Comparison of ENCODE assay signal across 21 cellular contexts in the genomic region with DNA sequence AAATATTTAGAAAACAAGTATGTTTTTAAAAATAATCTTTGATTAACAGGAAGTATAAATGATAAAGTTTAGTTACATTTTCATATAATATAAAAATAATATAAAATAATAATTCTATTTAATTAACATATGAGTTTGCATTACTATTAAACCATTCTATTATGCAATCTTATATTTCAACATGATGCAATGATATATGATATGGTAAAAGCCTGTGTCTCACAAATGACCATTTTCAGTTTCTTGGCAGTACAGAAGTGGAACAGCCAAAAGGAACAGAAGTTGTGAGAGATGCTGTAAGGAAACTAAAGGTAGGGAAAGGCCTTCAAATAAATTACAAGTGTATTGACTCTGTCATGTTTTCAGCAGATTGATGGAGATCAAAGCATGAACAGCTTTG.
DNase-seq lines count a peak whose midpoint lies in the region; TF ChIP-seq lines count a peak whose summit lies in the region.
"Had no signal": no experiment of that assay in that cellular context is flagged by ENCODE, and none has a peak within 500 bp of the region (broad histone marks: within the 10 kb centered on the region; RNA-seq: fewer than 3 reads in every experiment).

No MANE protein-coding gene starts in this region.

- no peak overlapping the region for H3K4me3 Mint-ChIP-seq in activated CD4-positive, alpha-beta memory T cell treated with anti-CD3 and anti-CD28 coated beads for 36 hours
- H3K4me3 Mint-ChIP-seq: CD4-positive, alpha-beta T cell had no signal

- no peak overlapping the region for H3K27ac Mint-ChIP-seq in activated CD4-positive, alpha-beta memory T cell treated with anti-CD3 and anti-CD28 coated beads for 36 hours
- H3K27ac Mint-ChIP-seq: CD4-positive, alpha-beta T cell had no signal

- H3K27me3 ChIP-seq in adipocyte (replicated peaks; ENCODE audit: control insufficient read depth, insufficient read depth, low read length) (no peaks in the 10 kb centered on the region), osteoblast (ENCODE audit: insufficient read depth, low read length) (no peaks in the 10 kb centered on the region)
- H3K27me3 ChIP-seq: SJCRH30 had no signal

- H3K79me2 ChIP-seq in osteoblast (ENCODE audit: insufficient read depth, low read length) = no peaks in the 10 kb centered on the region

- H3K4me1 ChIP-seq in adipocyte (ENCODE audit: control insufficient read depth, insufficient read depth, low read length) (peaks cover 48% of the 10 kb centered on the region), osteoblast (ENCODE audit: insufficient read depth, low read length) (peaks cover 39% of the 10 kb centered on the region)

- no peak overlapping the region for H3K9ac ChIP-seq in adipocyte (ENCODE audit: low read length)

- POLR2A ChIA-PET in activated CD4-positive, alpha-beta memory T cell treated with anti-CD3 and anti-CD28 coated beads for 36 hours (lab: Charles Lee) = no interaction called here

- no peak for TF ChIP-seq CTCF in osteoblast (IDR thresholded peaks at IDR 0.05; ENCODE audit: extremely low read depth, low read depth, low read length)

- no peak overlapping the region for H2AFZ ChIP-seq in osteoblast (ENCODE audit: low read length)

- H3K9me3 Mint-ChIP-seq in activated CD4-positive, alpha-beta memory T cell treated with anti-CD3 and anti-CD28 coated beads for 36 hours = no peaks in the 10 kb centered on the region
- H3K9me3 Mint-ChIP-seq: CD4-positive, alpha-beta T cell had no signal

- no peaks in the 10 kb centered on the region for H3K9me3 ChIP-seq in adipocyte (ENCODE audit: control insufficient read depth, low read length)
- no peaks in the 10 kb centered on the region for H3K9me3 ChIP-seq in osteoblast (ENCODE audit: low read depth, low read length)

- H3K4me3 ChIP-seq in adipocyte (ENCODE audit: low read length) (no peak overlapping the region), osteoblast (ENCODE audit: insufficient read depth, low read length) (no peak overlapping the region)
- H3K4me3 ChIP-seq: SJCRH30 had no signal

- H3K36me3 Mint-ChIP-seq in activated CD4-positive, alpha-beta memory T cell treated with anti-CD3 and anti-CD28 coated beads for 36 hours = no peaks in the 10 kb centered on the region

- no peak overlapping the region for H3K4me2 ChIP-seq in osteoblast (ENCODE audit: insufficient read depth, low read length)

- H3K27ac ChIP-seq in osteoblast (ENCODE audit: low read depth, low read length) = no peak overlapping the region
- H3K27ac ChIP-seq: SJCRH30 had no signal

- H3K27me3 Mint-ChIP-seq in activated CD4-positive, alpha-beta memory T cell treated with anti-CD3 and anti-CD28 coated beads for 36 hours = peaks cover 5% of the 10 kb centered on the region

- no peaks in the 10 kb centered on the region for H3K36me3 ChIP-seq in adipocyte (ENCODE audit: control insufficient read depth, insufficient read depth, low read length, severe bottlenecking)
- H3K36me3 ChIP-seq in osteoblast (ENCODE audit: insufficient read depth, low read length) = no peaks in the 10 kb centered on the region

- intact Hi-C loops in head of caudate nucleus (cut with DNase I) = loop anchor here (10.0 kb wide), 1 partner anchor 462 kb away; no protein-coding TSS in a partner anchor
- intact Hi-C loops in activated CD4-positive, alpha-beta memory T cell treated with anti-CD3 and anti-CD28 coated beads for 36 hours (cut with micrococcal nuclease) = loop anchor here (10.0 kb wide), 2 partner anchors 572 to 822 kb away; no protein-coding TSS in a partner anchor

- H4K20me1 ChIP-seq in osteoblast (ENCODE audit: insufficient read depth, low read length) = no peaks in the 10 kb centered on the region

- H3K4me1 Mint-ChIP-seq in activated CD4-positive, alpha-beta memory T cell treated with anti-CD3 and anti-CD28 coated beads for 36 hours (ENCODE audit: low read depth) = no peaks in the 10 kb centered on the region

- DNase-seq in HCEC 1CT (peak; percentile 30), adipocyte (ENCODE audit: low read depth) (peak; percentile 38), fibroblast of gingiva (ENCODE audit: low read depth) (peak; percentile 42), osteoblast (ENCODE audit: insufficient read length, low spot score, missing footprints) (peak; percentile 11), SIG-M5 (lab: John Stamatoyannopoulos, UW) (no peak), head of caudate nucleus (no peak)
- no peak for DNase-seq in activated CD4-positive, alpha-beta T cell treated with anti-CD3 and anti-CD28 coated beads for 48 hours
- DNase-seq in activated CD4-positive, alpha-beta memory T cell treated with anti-CD3 and anti-CD28 coated beads for 36 hours = no peak
- DNase-seq: CD4-positive, alpha-beta T cell; COR-L47; DMS79; Kasumi-1; MM.1S; NCI-H1092; NCI-H1436; NCI-H187 treated with DMSO at 0.1 percent for 48 hours; NCI-H226; NCI-H510A treated with DMSO at 0.1 percent for 48 hours; NCI-H774; NK-92 treated with Interleukin-12 subunit alpha and Interleukin-12 subunit beta, amount 100 ng/mL, for 24 hours; SJCRH30 had no signal

- CTCF ChIA-PET in activated CD4-positive, alpha-beta memory T cell treated with anti-CD3 and anti-CD28 coated beads for 36 hours (lab: Charles Lee) = interaction anchor here (1.0 to 3.5 kb wide), 2 partner anchors 461 to 890 kb away, joined by 9 to 18 read pairs; no protein-coding TSS in a partner anchor

Comparison
In these comparisons a context has a peak if more than half of its experiments do, and no peak if none do; other contexts are left out.
1. DNase-seq: peak in HCEC 1CT (single experiment), adipocyte (single experiment), fibroblast of gingiva (single experiment) and osteoblast (single experiment); none in activated CD4-positive, alpha-beta T cell treated with anti-CD3 and anti-CD28 coated beads for 48 hours (single experiment), SIG-M5 (single experiment), head of caudate nucleus (0 of 42) and activated CD4-positive, alpha-beta memory T cell treated with anti-CD3 and anti-CD28 coated beads for 36 hours (single experiment).